1 cellular context compared by ENCODE assay signal in genomic region chr1:33712176-33712575, GRCh38.
TF ChIP-seq lines count a peak whose summit lies in the region.

No MANE protein-coding gene starts in this region.

TF ChIP-seq in GM23338, 12 proteins besides CTCF, POLR2A, EP300 and RAD21 (continued from another document):
- TF ChIP-seq, protein P1, sequence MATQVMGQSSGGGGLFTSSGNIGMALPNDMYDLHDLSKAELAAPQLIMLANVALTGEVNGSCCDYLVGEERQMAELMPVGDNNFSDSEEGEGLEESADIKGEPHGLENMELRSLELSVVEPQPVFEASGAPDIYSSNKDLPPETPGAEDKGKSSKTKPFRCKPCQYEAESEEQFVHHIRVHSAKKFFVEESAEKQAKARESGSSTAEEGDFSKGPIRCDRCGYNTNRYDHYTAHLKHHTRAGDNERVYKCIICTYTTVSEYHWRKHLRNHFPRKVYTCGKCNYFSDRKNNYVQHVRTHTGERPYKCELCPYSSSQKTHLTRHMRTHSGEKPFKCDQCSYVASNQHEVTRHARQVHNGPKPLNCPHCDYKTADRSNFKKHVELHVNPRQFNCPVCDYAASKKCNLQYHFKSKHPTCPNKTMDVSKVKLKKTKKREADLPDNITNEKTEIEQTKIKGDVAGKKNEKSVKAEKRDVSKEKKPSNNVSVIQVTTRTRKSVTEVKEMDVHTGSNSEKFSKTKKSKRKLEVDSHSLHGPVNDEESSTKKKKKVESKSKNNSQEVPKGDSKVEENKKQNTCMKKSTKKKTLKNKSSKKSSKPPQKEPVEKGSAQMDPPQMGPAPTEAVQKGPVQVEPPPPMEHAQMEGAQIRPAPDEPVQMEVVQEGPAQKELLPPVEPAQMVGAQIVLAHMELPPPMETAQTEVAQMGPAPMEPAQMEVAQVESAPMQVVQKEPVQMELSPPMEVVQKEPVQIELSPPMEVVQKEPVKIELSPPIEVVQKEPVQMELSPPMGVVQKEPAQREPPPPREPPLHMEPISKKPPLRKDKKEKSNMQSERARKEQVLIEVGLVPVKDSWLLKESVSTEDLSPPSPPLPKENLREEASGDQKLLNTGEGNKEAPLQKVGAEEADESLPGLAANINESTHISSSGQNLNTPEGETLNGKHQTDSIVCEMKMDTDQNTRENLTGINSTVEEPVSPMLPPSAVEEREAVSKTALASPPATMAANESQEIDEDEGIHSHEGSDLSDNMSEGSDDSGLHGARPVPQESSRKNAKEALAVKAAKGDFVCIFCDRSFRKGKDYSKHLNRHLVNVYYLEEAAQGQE (IDR thresholded peaks at IDR 0.05; ENCODE audit: unreplicated experiment): no peak
